ENCODE assay signal across 1 cellular context in the genomic region with DNA sequence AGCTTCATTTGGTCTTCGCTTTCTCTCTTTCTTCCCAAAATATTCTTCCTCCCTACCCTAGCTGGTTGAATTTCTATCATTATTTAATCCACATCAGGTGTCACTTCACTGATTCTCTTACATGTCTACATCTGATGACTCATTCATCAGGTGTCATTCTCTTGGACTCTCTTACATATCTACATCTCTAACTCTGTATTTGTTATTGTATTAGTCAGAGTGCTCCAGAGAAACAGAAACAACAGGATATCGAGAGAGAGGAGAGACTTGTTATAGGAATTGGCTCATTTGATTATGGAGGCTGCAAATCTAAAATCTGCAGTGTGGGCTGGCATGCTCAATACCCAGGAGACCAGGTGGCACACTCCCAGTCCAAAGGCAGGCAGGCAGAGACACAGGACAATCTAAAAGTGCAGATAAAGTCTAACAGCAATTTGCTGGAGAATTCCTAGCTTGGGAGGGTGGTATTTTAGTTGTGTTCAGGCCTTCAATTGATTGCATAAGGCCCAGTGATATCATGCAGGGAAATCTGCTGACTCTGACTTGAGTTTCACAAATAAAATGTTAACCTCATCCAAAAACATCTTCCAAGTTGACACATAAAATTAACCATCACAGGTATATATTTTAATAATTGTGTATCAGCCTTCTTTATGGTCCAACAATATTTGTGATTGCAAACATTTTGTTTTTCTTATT.
A peak's percentile ranks its signal among the peaks of the same experiment; 100 is the strongest.
TF ChIP-seq lines count a peak whose summit lies in the region.

No MANE protein-coding gene starts in this region.

TF ChIP-seq in IMR-90, 13 proteins besides CTCF, POLR2A, EP300 and RAD21:
- TF ChIP-seq, protein P1, sequence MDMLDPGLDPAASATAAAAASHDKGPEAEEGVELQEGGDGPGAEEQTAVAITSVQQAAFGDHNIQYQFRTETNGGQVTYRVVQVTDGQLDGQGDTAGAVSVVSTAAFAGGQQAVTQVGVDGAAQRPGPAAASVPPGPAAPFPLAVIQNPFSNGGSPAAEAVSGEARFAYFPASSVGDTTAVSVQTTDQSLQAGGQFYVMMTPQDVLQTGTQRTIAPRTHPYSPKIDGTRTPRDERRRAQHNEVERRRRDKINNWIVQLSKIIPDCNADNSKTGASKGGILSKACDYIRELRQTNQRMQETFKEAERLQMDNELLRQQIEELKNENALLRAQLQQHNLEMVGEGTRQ (IDR thresholded peaks at IDR 0.05; ENCODE audit: low read depth, low read length): no peak
- TF ChIP-seq, protein P2, sequence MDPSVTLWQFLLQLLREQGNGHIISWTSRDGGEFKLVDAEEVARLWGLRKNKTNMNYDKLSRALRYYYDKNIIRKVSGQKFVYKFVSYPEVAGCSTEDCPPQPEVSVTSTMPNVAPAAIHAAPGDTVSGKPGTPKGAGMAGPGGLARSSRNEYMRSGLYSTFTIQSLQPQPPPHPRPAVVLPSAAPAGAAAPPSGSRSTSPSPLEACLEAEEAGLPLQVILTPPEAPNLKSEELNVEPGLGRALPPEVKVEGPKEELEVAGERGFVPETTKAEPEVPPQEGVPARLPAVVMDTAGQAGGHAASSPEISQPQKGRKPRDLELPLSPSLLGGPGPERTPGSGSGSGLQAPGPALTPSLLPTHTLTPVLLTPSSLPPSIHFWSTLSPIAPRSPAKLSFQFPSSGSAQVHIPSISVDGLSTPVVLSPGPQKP (IDR thresholded peaks at IDR 0.05; ENCODE audit: borderline replicate concordance, low read depth, low read length): no peak
- TF ChIP-seq MXI1 (IDR thresholded peaks at IDR 0.05; ENCODE audit: borderline replicate concordance, low read depth, low read length) (no peak), RCOR1 (IDR thresholded peaks at IDR 0.05; ENCODE audit: insufficient replicate concordance, low read length) (no peak), BHLHE40 (IDR thresholded peaks at IDR 0.05; ENCODE audit: low read depth, low read length) (no peak), SMC3 (IDR thresholded peaks at IDR 0.05; ENCODE audit: low read depth, low read length) (no peak), NFE2L2 (IDR thresholded peaks at IDR 0.05; ENCODE audit: low read depth, low read length) (no peak), CEBPB (IDR thresholded peaks at IDR 0.05; ENCODE audit: low read depth, low read length) (peak; percentile 13; the same call in 1 of the 2 replicates), MAZ (IDR thresholded peaks at IDR 0.05; ENCODE audit: borderline replicate concordance, low read depth, low read length) (no peak), RFX5 (IDR thresholded peaks at IDR 0.05; ENCODE audit: low read depth, low read length) (no peak), MAFK (IDR thresholded peaks at IDR 0.05; ENCODE audit: low read depth, low read length) (0 out of 2 replicates have a peak, but pooled peaks have one; percentile 8), CHD1 (IDR thresholded peaks at IDR 0.05; ENCODE audit: low read depth, low read length) (no peak), FOS (IDR thresholded peaks at IDR 0.05; ENCODE audit: low read depth, low read length) (peak; percentile 53)
